Comparison of ENCODE assay signal across 17 cellular contexts in the genomic region with DNA sequence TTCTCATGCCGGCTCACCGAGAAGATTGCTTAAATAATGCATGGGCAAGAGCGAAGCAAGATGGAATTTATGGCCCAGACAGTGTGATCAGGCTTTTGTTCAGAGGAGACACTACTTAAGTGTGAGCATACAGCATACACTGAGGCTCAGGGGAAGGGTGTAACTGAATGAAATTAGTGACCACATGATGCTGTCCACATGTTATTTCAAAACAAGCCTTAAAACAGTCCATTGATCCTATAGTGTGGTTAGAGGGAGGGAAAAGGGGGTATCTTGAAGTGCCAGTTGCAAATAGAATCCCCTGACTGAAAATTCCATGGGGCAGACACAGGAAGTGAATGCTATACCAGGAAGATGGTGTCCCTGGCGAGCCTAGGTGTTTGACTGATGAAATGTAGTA.
"Had no signal": no experiment of that assay in that cellular context is flagged by ENCODE, and none has a peak within 500 bp of the region (broad histone marks: within the 10 kb centered on the region; RNA-seq: fewer than 3 reads in every experiment).

No MANE protein-coding gene starts in this region.

- H3K9me3 ChIP-seq: colonic mucosa, ovary, thyroid gland, uterus had no signal

- H3K27me3 ChIP-seq: ovary, thyroid gland, uterus had no signal

- H3K4me1 ChIP-seq: colonic mucosa, uterus had no signal

- H3K27ac ChIP-seq: colonic mucosa, ovary, thyroid gland had no signal

- ATAC-seq: activated naive CD8-positive, alpha-beta T cell treated with anti-CD3 and anti-CD28 coated beads, Interleukin-2, amount 50 U/mL, for 24 hours; natural killer cell had no signal

- H3K4me3 ChIP-seq: colonic mucosa, ovary, thyroid gland, uterus had no signal

- DNase-seq: activated CD4-positive, alpha-beta T cell treated with anti-CD3 and anti-CD28 coated beads, Interleukin-2, amount 10 ng/mL, durations not matched to agents 7 days and 5 days; activated CD4-positive, CD25-positive, alpha-beta regulatory T cell; activated CD8-positive, alpha-beta memory T cell treated with anti-CD3 and anti-CD28 coated beads, Interleukin-2, amount 50 U/mL, for 48 hours; activated effector memory CD4-positive, alpha-beta T cell treated with Interleukin-2 at 50 U/mL for 16 hours; activated naive CD4-positive, alpha-beta T cell treated with anti-CD3 and anti-CD28 coated beads, Interleukin-2, amount 10 ng/mL, durations not matched to agents 7 days and 5 days; activated naive CD8-positive, alpha-beta T cell treated with anti-CD3 and anti-CD28 coated beads, Interleukin-2, amount 50 U/mL, for 24 hours; activated T-cell treated with anti-CD3 and anti-CD28 coated beads, Interleukin-2, amount 50 U/mL, for 48 hours; aorta; colonic mucosa; natural killer cell; ovary; stimulated activated CD8-positive, alpha-beta memory T cell treated with anti-CD3 and anti-CD28 coated beads, Interleukin-4, amount 100 ng/mL, for 48 hours; stimulated activated naive CD4-positive, alpha-beta T cell treated with Interleukin-2 at 50 U/mL for 16 hours; T-helper 1 cell; T-helper 9 cell; thyroid gland; uterus had no signal

- H3K36me3 ChIP-seq: colonic mucosa, ovary, thyroid gland, uterus had no signal
